ENCODE assay signal across 1 cellular context in genomic region chr11:506238-506949, GRCh38.
TF ChIP-seq lines count a peak whose summit lies in the region.

No MANE protein-coding gene starts in this region.

TF ChIP-seq in HepG2, 621 proteins besides CTCF, POLR2A, EP300 and RAD21 (continued from another document and continues in another):
- TF ChIP-seq ZNF740 (CRISPR knock-in tag; IDR thresholded peaks at IDR 0.05) (0 out of 2 replicates have a peak, but pooled peaks have one; percentile 40), JUN (CRISPR knock-in tag; IDR thresholded peaks at IDR 0.05) (0 out of 2 replicates have a peak, but pooled peaks have one; percentile 48), ZNF180 (CRISPR knock-in tag; IDR thresholded peaks at IDR 0.05; ENCODE audit: borderline replicate concordance, low read depth) (0 out of 2 replicates have a peak, but pooled peaks have one; percentile 26), BRF2 (CRISPR knock-in tag; IDR thresholded peaks at IDR 0.05) (no peak), MTF1 (CRISPR knock-in tag; IDR thresholded peaks at IDR 0.05) (no peak), SNAI1 (CRISPR knock-in tag; IDR thresholded peaks at IDR 0.05; ENCODE audit: borderline replicate concordance) (peak; percentile 85; the same call in 1 of the 2 replicates), BHLHE40 (IDR thresholded peaks at IDR 0.05; ENCODE audit: low read length) (peak; percentile 77), ZNF557 (CRISPR knock-in tag; IDR thresholded peaks at IDR 0.05) (no peak), HNRNPUL1 (IDR thresholded peaks at IDR 0.05; ENCODE audit: low read depth, low read length) (no peak), ZNF660 (CRISPR knock-in tag; IDR thresholded peaks at IDR 0.05; ENCODE audit: borderline replicate concordance, low read depth) (no peak), THAP11 (CRISPR knock-in tag; IDR thresholded peaks at IDR 0.05) (peak; percentile 91), MEF2D (CRISPR knock-in tag; IDR thresholded peaks at IDR 0.05) (peak; percentile 57; the same call in 1 of the 2 replicates), CSRNP1 (CRISPR knock-in tag; IDR thresholded peaks at IDR 0.05) (peak; percentile 38; the same call in 1 of the 2 replicates), ZNF280D (CRISPR knock-in tag; IDR thresholded peaks at IDR 0.05) (no peak), SKIL (CRISPR knock-in tag; IDR thresholded peaks at IDR 0.05; ENCODE audit: borderline replicate concordance) (no peak), U2AF2 (IDR thresholded peaks at IDR 0.05; ENCODE audit: low read depth, low read length) (no peak), ZNF512B (CRISPR knock-in tag; IDR thresholded peaks at IDR 0.05; ENCODE audit: borderline replicate concordance) (no peak), ZNF775 (CRISPR knock-in tag; IDR thresholded peaks at IDR 0.05; ENCODE audit: borderline replicate concordance) (no peak), ZNF335 (CRISPR knock-in tag; IDR thresholded peaks at IDR 0.05) (peak; percentile 56; the same call in 1 of the 2 replicates), GATAD2A (CRISPR knock-in tag; IDR thresholded peaks at IDR 0.05) (0 out of 2 replicates have a peak, but pooled peaks have one; percentile 4), ZNF3 (CRISPR knock-in tag; IDR thresholded peaks at IDR 0.05) (no peak), ZC3H4 (CRISPR knock-in tag; IDR thresholded peaks at IDR 0.05; ENCODE audit: borderline replicate concordance) (no peak; the same call in 1 of the 2 replicates), ATF7 (IDR thresholded peaks at IDR 0.05) (no peak), ATF7 (CRISPR knock-in tag; IDR thresholded peaks at IDR 0.05) (no peak; the same call in 1 of the 2 replicates), ZNF782 (CRISPR knock-in tag; IDR thresholded peaks at IDR 0.05; ENCODE audit: borderline replicate concordance) (0 out of 2 replicates have a peak, but pooled peaks have one; percentile 26), KLF12 (CRISPR knock-in tag; IDR thresholded peaks at IDR 0.05; ENCODE audit: borderline replicate concordance) (peak; percentile 90; the same call in 1 of the 2 replicates), ZNF350 (CRISPR knock-in tag; IDR thresholded peaks at IDR 0.05; ENCODE audit: borderline replicate concordance, low read depth) (no peak; the same call in 1 of the 2 replicates), ZBTB49 (CRISPR knock-in tag; IDR thresholded peaks at IDR 0.05; ENCODE audit: borderline replicate concordance) (no peak), ZNF414 (CRISPR knock-in tag; IDR thresholded peaks at IDR 0.05) (no peak), ZNF891 (CRISPR knock-in tag; IDR thresholded peaks at IDR 0.05) (no peak; the same call in 1 of the 2 replicates), CEBPB (IDR thresholded peaks at IDR 0.05; ENCODE audit: borderline replicate concordance, low read depth, low read length) (no peak), PTBP1 (IDR thresholded peaks at IDR 0.05; ENCODE audit: low read depth, low read length, poor library complexity, severe bottlenecking) (no peak), ATM (IDR thresholded peaks at IDR 0.05; ENCODE audit: borderline replicate concordance) (no peak), SRSF1 (optimal IDR thresholded peaks at IDR 0.05; ENCODE audit: low read depth, low read length) (peak; percentile 97), NFIC (IDR thresholded peaks at IDR 0.05; ENCODE audit: low read length) (no peak), REL (CRISPR knock-in tag; conservative IDR thresholded peaks at IDR 0.05) (no peak), SAFB2 (CRISPR knock-in tag; IDR thresholded peaks at IDR 0.05; ENCODE audit: borderline replicate concordance, low read depth) (no peak; the same call in 1 of the 2 replicates), CREB1 (IDR thresholded peaks at IDR 0.05) (peak; percentile 93), CREB1 (CRISPR knock-in tag; IDR thresholded peaks at IDR 0.05) (peak; percentile 88), TAF1 (CRISPR knock-in tag; IDR thresholded peaks at IDR 0.05) (peak; percentile 63; the same call in 1 of the 2 replicates), KLF6 (CRISPR knock-in tag; IDR thresholded peaks at IDR 0.05) (peak; percentile 56), ZMAT3 (CRISPR knock-in tag; conservative IDR thresholded peaks at IDR 0.05) (no peak), NONO (IDR thresholded peaks at IDR 0.05) (no peak), NONO (CRISPR knock-in tag; conservative IDR thresholded peaks at IDR 0.05) (no peak; the same call in none of the 2 replicates), ATF6 (CRISPR knock-in tag; conservative IDR thresholded peaks at IDR 0.05) (no peak), EZH2 (conservative IDR thresholded peaks at IDR 0.05; ENCODE audit: low read depth, low read length) (no peak), ZNF737 (CRISPR knock-in tag; IDR thresholded peaks at IDR 0.05; ENCODE audit: borderline replicate concordance) (no peak), PHF20 (CRISPR knock-in tag; IDR thresholded peaks at IDR 0.05) (peak; percentile 88), MZF1 (CRISPR knock-in tag; IDR thresholded peaks at IDR 0.05; ENCODE audit: borderline replicate concordance) (no peak), ZBTB25 (CRISPR knock-in tag; IDR thresholded peaks at IDR 0.05) (peak; percentile 71; the same call in 1 of the 2 replicates)
